Comparison of ENCODE assay signal across 9 cellular contexts in genomic region chr7:39952791-39953190, GRCh38. TPM values are rescaled to one million over a fixed set of nuclear protein-coding genes. Genes with fewer than 3 reads are reported as not detected.
DNase-seq lines count a peak whose midpoint lies in the region; ATAC-seq, FAIRE-seq and TF ChIP-seq lines count a peak whose summit lies in the region.
"Had no signal": no experiment of that assay in that cellular context is flagged by ENCODE, and none has a peak within 500 bp of the region (broad histone marks: within the 10 kb centered on the region; RNA-seq: fewer than 3 reads in every experiment).

No MANE protein-coding gene starts in this region.

- no peaks in the 10 kb centered on the region for H3K9me3 Mint-ChIP-seq in activated T-cell treated with anti-CD3 and anti-CD28 coated beads, Interleukin-2, amount 50 U/mL, for 72 hours
- H3K9me3 Mint-ChIP-seq in activated naive CD8-positive, alpha-beta T cell treated with anti-CD3 and anti-CD28 coated beads for 36 hours: no peaks in the 10 kb centered on the region

- peak overlapping the region; percentile 85 to 99 for H3K4me3 Mint-ChIP-seq in activated T-cell treated with anti-CD3 and anti-CD28 coated beads, Interleukin-2, amount 50 U/mL, for 72 hours
- H3K4me3 Mint-ChIP-seq in activated naive CD8-positive, alpha-beta T cell treated with anti-CD3 and anti-CD28 coated beads for 36 hours: peak overlapping the region; percentile 98

- no peaks in the 10 kb centered on the region for H3K36me3 ChIP-seq in tibial artery

- peak overlapping the region; percentile 95 for H3K27ac Mint-ChIP-seq in activated T-cell treated with anti-CD3 and anti-CD28 coated beads, Interleukin-2, amount 50 U/mL, for 72 hours
- H3K27ac Mint-ChIP-seq in activated naive CD8-positive, alpha-beta T cell treated with anti-CD3 and anti-CD28 coated beads for 36 hours: peak overlapping the region; percentile 75

- no peak for FAIRE-seq in urothelium cell line (lab: Jason Lieb, UNC)

- H3K27me3 Mint-ChIP-seq in activated T-cell treated with anti-CD3 and anti-CD28 coated beads, Interleukin-2, amount 50 U/mL, for 72 hours (ENCODE audit: low read depth): no peaks in the 10 kb centered on the region
- H3K27me3 Mint-ChIP-seq in activated naive CD8-positive, alpha-beta T cell treated with anti-CD3 and anti-CD28 coated beads for 36 hours: peaks cover 6% of the 10 kb centered on the region

- H3K36me3 Mint-ChIP-seq in activated T-cell treated with anti-CD3 and anti-CD28 coated beads, Interleukin-2, amount 50 U/mL, for 72 hours (ENCODE audit: insufficient read depth in 2 of 2): peaks cover 8 to 13% of the 10 kb centered on the region in 2 donors
- peaks cover 20% of the 10 kb centered on the region for H3K36me3 Mint-ChIP-seq in activated naive CD8-positive, alpha-beta T cell treated with anti-CD3 and anti-CD28 coated beads for 36 hours

- H3K9me3 ChIP-seq in tibial artery: no peaks in the 10 kb centered on the region

- H3K4me1 Mint-ChIP-seq in activated T-cell treated with anti-CD3 and anti-CD28 coated beads, Interleukin-2, amount 50 U/mL, for 72 hours (ENCODE audit: low read depth): peaks cover 57% of the 10 kb centered on the region
- H3K4me1 Mint-ChIP-seq in activated naive CD8-positive, alpha-beta T cell treated with anti-CD3 and anti-CD28 coated beads for 36 hours: peaks cover 43% of the 10 kb centered on the region

- TF ChIP-seq CTCF in tibial artery (IDR thresholded peaks at IDR 0.05): no peak

- peak overlapping the region; percentile 86 to 98 for H3K4me3 ChIP-seq in tibial artery

- ATAC-seq in activated T-cell treated with anti-CD3 and anti-CD28 coated beads, Interleukin-2, amount 50 U/mL, for 72 hours (replicated peaks in 1 of 2): no peak
- ATAC-seq in HG03045 (IDR thresholded peaks at IDR 0.05; ENCODE audit: unreplicated experiment): no peak

- DNase-seq in activated T-cell treated with anti-CD3 and anti-CD28 coated beads, Interleukin-2, amount 50 U/mL, for 72 hours: no peak
- DNase-seq in activated T-cell treated with anti-CD3 and anti-CD28 coated beads for 4 hours: no peak
- DNase-seq in activated naive CD8-positive, alpha-beta T cell treated with anti-CD3 and anti-CD28 coated beads for 36 hours: no peak
- peak; percentile 6 for DNase-seq in kidney tubule cell (ENCODE audit: low spot score)
- no peak for DNase-seq in tibial artery
- no peak for DNase-seq in NCI-H1048 (lab: John Stamatoyannopoulos, UW)
- no peak for DNase-seq in urothelium cell line (ENCODE audit: low spot score)
- DNase-seq: DMS153 had no signal

- H3K4me1 ChIP-seq in tibial artery: peaks cover 0 to 62% (median 34%) of the 10 kb centered on the region in 4 donors

- intact Hi-C loops in tibial artery (cut with DNase I; ENCODE audit: low total_unique reads): loop anchor here (10.0 kb wide), 1 partner anchor 182 kb away; the partner anchor contains the start of genes MPLKIP and SUGCT

- H3K27ac ChIP-seq in tibial artery: peak overlapping the region in 1 of 2 donors; percentile 100

- no peaks in the 10 kb centered on the region for H3K27me3 ChIP-seq in tibial artery

RNA-seq across cellular contexts. Expression of gene CDK13, which starts 2.7 kb away (rescaled TPM):
- 10 to 100 TPM; 47.6 to 48.2 TPM for total RNA-seq in activated T-cell treated with anti-CD3 and anti-CD28 coated beads, Interleukin-2, amount 50 U/mL, for 72 hours
- total RNA-seq in activated naive CD8-positive, alpha-beta T cell treated with anti-CD3 and anti-CD28 coated beads for 36 hours: 10 to 100 TPM; 31.0 to 31.1 TPM
